ENCODE assay signal across 26 cellular contexts in genomic region chr2:240445961-240446538, GRCh38. TPM values are rescaled to one million over a fixed set of nuclear protein-coding genes. Genes with fewer than 3 reads are reported as not detected.
A peak's percentile ranks its signal among the peaks of the same experiment; 100 is the strongest.
DNase-seq lines count a peak whose midpoint lies in the region; ATAC-seq, FAIRE-seq and TF ChIP-seq lines count a peak whose summit lies in the region.
"Had no signal": no experiment of that assay in that cellular context is flagged by ENCODE, and none has a peak within 500 bp of the region (broad histone marks: within the 10 kb centered on the region; RNA-seq: fewer than 3 reads in every experiment).

No MANE protein-coding gene starts in this region.

- TF ChIP-seq RAD21 in GM12878 (IDR thresholded peaks at IDR 0.05; ENCODE audit: insufficient read depth, low read depth, low read length): no peak

- peaks cover 13% of the 10 kb centered on the region for H3K4me1 Mint-ChIP-seq in GM23338

- H3K4me3 ChIP-seq in GM23338 (no peak overlapping the region), HEK293 (ENCODE audit: low read depth, low read length) (no peak overlapping the region), GM12878 (no peak overlapping the region), ovary (no peak overlapping the region)

- TF ChIP-seq POLR2A in GM12878 (IDR thresholded peaks at IDR 0.05; ENCODE audit: low read depth, low read length) (no peak), ovary (IDR thresholded peaks at IDR 0.05) (no peak)

- TF ChIP-seq CTCF in GM23338 (conservative IDR thresholded peaks at IDR 0.05; ENCODE audit: low read depth in 2 of 2): no peak
- TF ChIP-seq CTCF in HEK293 (tag by site-specific recombination; IDR thresholded peaks at IDR 0.05): no peak
- TF ChIP-seq CTCF in GM12878 (IDR thresholded peaks at IDR 0.05 in 2 of 3, conservative IDR thresholded peaks at IDR 0.05 in 1 of 3; ENCODE audit: control insufficient read depth in 2 of 3, extremely low read depth in 1 of 3, insufficient read depth in 1 of 3, low read depth in 3 of 3, low read length in 3 of 3): no peak
- no peak for TF ChIP-seq CTCF in ovary (IDR thresholded peaks at IDR 0.05)

- no peaks in the 10 kb centered on the region for H3K9me3 Mint-ChIP-seq in GM23338
- H3K9me3 Mint-ChIP-seq: CD4-positive, CD25-positive, alpha-beta regulatory T cell; CD8-positive, alpha-beta memory T cell; HFFc6 had no signal

- H3K27ac ChIP-seq in GM23338 (ENCODE audit: low read depth) (no peak overlapping the region), HEK293 (ENCODE audit: extremely low read depth, low read depth, low read length) (no peak overlapping the region), GM12878 (ENCODE audit: control insufficient read depth, insufficient read depth) (no peak overlapping the region), ovary (no peak overlapping the region)

- H2AFZ ChIP-seq in GM23338 (no peak overlapping the region), GM12878 (ENCODE audit: control insufficient read depth, low read depth, low read length) (no peak overlapping the region)

- TF ChIP-seq EP300 in GM12878 (IDR thresholded peaks at IDR 0.05; ENCODE audit: borderline replicate concordance in 1 of 2, control insufficient read depth in 1 of 2, low read depth in 2 of 2, low read length in 2 of 2) (no peak), ovary (IDR thresholded peaks at IDR 0.05) (no peak)

- 28% methylated on average over 18 of the region's 22 CpGs for WGBS in GM12878 (ENCODE audit: insufficient coverage, insufficient replicate concordance, low lambda C conversion rate, missing lambda C conversion rate)
- WGBS in ovary, 3 donors: 82 to 86% (median 85%) methylated on average over 19 to 22 of the region's 22 CpGs

- no peaks in the 10 kb centered on the region for H3K36me3 ChIP-seq in GM23338 (ENCODE audit: insufficient read depth)
- H3K36me3 ChIP-seq in HEK293 (ENCODE audit: control insufficient read depth in 2 of 2, insufficient read depth in 1 of 2, low read length in 2 of 2): no peaks in the 10 kb centered on the region
- no peaks in the 10 kb centered on the region for H3K36me3 ChIP-seq in GM12878 (ENCODE audit: control insufficient read depth in 2 of 2, insufficient read depth in 2 of 2, low read length in 1 of 2)
- no peaks in the 10 kb centered on the region for H3K36me3 ChIP-seq in ovary
- H3K36me3 ChIP-seq: BE2C had no signal

- no TSS peak for BruUV-seq in GM12878 (replicated peaks; lab: Mats Ljungman, UMichigan)

- H3K4me3 Mint-ChIP-seq in GM23338: no peak overlapping the region
- H3K4me3 Mint-ChIP-seq: CD4-positive, CD25-positive, alpha-beta regulatory T cell; CD8-positive, alpha-beta memory T cell; HFFc6 had no signal

- H3K9me3 ChIP-seq in HEK293 (ENCODE audit: control insufficient read depth, insufficient read depth, low read depth, low read length): no peaks in the 10 kb centered on the region
- no peaks in the 10 kb centered on the region for H3K9me3 ChIP-seq in GM12878 (replicated peaks; ENCODE audit: control insufficient read depth, insufficient read depth, low read length)
- no peaks in the 10 kb centered on the region for H3K9me3 ChIP-seq in ovary
- H3K9me3 ChIP-seq: BE2C had no signal

- RAD21 ChIA-PET in GM12878 (lab: Charles Lee; ENCODE audit: unreplicated experiment): no interaction called here

- H4K20me1 ChIP-seq in GM23338 (replicated peaks; ENCODE audit: insufficient read depth) (peaks cover 8% of the 10 kb centered on the region), GM12878 (ENCODE audit: control insufficient read depth, insufficient read depth) (no peaks in the 10 kb centered on the region)

- POLR2A ChIA-PET in HEK293 (lab: Yijun Ruan, JAX) (no interaction called here), GM12878 (lab: Charles Lee) (no interaction called here)

- DNase-seq in GM23338 (ENCODE audit: low spot score): no peak
- DNase-seq in GM12878 (ENCODE audit: low read depth, low spot score): no peak
- no peak for DNase-seq in T-helper 9 cell
- no peak for DNase-seq in stimulated activated naive CD8-positive, alpha-beta T cell treated with anti-CD3 and anti-CD28 coated beads, Interleukin-15, Interleukin-2, amounts not matched to agents 100 U/mL and 50 U/mL, for 24 hours
- no peak for DNase-seq in ovary
- DNase-seq in NCI-H226: no peak
- DNase-seq: ACHN; BE2C; C1 segment of cervical spinal cord; CD4-positive, CD25-positive, alpha-beta regulatory T cell; CD8-positive, alpha-beta memory T cell; COR-L47; DMS 273 treated with DMSO at 0.1 percent for 48 hours; DMS53; DND-41; EL; HCEC 1CT; HFFc6; KG1 had no signal

- no peak for FAIRE-seq in GM12878 (lab: Jason Lieb, UNC)
- FAIRE-seq: A204.1, GM12891, GM19239, H54, HTR-8/SVneo had no signal

- H3K27me3 ChIP-seq in GM23338 (ENCODE audit: insufficient read depth): no peaks in the 10 kb centered on the region
- no peaks in the 10 kb centered on the region; a peak in 1 of 4 replicates for H3K27me3 ChIP-seq in GM12878 (replicated peaks in 1 of 2; ENCODE audit: control insufficient read depth in 2 of 2, insufficient read depth in 2 of 2, low read length in 1 of 2)
- no peaks in the 10 kb centered on the region for H3K27me3 ChIP-seq in ovary
- H3K27me3 ChIP-seq: BE2C had no signal

- intact Hi-C loops in GM12878 (cut with micrococcal nuclease; ENCODE audit: unreplicated experiment): no loop called here
- intact Hi-C loops in ovary (cut with DNase I): no loop called here

- no peaks in the 10 kb centered on the region for H3K79me2 ChIP-seq in GM23338 (replicated peaks; ENCODE audit: insufficient read depth)
- no peaks in the 10 kb centered on the region for H3K79me2 ChIP-seq in GM12878 (ENCODE audit: control insufficient read depth, insufficient read depth, low read length)

- no peaks in the 10 kb centered on the region for H3K9me2 ChIP-seq in GM23338 (ENCODE audit: insufficient read depth)

- H3K4me2 ChIP-seq in GM23338 (no peak overlapping the region), GM12878 (ENCODE audit: control insufficient read depth, insufficient read depth) (no peak overlapping the region)

- no peak overlapping the region for H3K9ac ChIP-seq in GM12878 (ENCODE audit: control insufficient read depth, insufficient read depth, low read length)

- no peaks in the 10 kb centered on the region for H3K4me1 ChIP-seq in GM23338 (ENCODE audit: insufficient read depth)
- peaks cover 2% of the 10 kb centered on the region; the same call in 1 of the 2 replicates for H3K4me1 ChIP-seq in HEK293 (ENCODE audit: control insufficient read depth, insufficient read depth, low read length)
- no peaks in the 10 kb centered on the region for H3K4me1 ChIP-seq in GM12878 (ENCODE audit: control insufficient read depth, insufficient read depth, low read length)
- no peaks in the 10 kb centered on the region for H3K4me1 ChIP-seq in ovary (ENCODE audit: insufficient read depth)

- SMC1A ChIA-PET in GM12878 (lab: Charles Lee; ENCODE audit: uncharacterized antibody, unreplicated experiment): no interaction called here

- in situ Hi-C loops in GM12878 (cut with MboI): loop anchor here (10.0 kb wide), 1 partner anchor 381 kb away; no protein-coding TSS in a partner anchor

- H3K27ac Mint-ChIP-seq in GM23338: no peak overlapping the region
- H3K27ac Mint-ChIP-seq: HFFc6 had no signal

- CTCF ChIA-PET in HEK293 (lab: Yijun Ruan, JAX) (no interaction called here), GM12878 (lab: Yijun Ruan, JAX) (no interaction called here)

- H3K36me3 Mint-ChIP-seq in GM23338 (ENCODE audit: low read depth): no peaks in the 10 kb centered on the region
- H3K36me3 Mint-ChIP-seq: CD4-positive, CD25-positive, alpha-beta regulatory T cell; CD8-positive, alpha-beta memory T cell had no signal

- H3K27me3 Mint-ChIP-seq in GM23338 (ENCODE audit: insufficient read depth, low read depth, poor library complexity): peaks cover 5% of the 10 kb centered on the region

- peak; percentile 14 for ATAC-seq in GM23338
- ATAC-seq in GM12878: no peak
- ATAC-seq in stimulated activated naive CD8-positive, alpha-beta T cell treated with anti-CD3 and anti-CD28 coated beads, Interleukin-15, Interleukin-2, amounts not matched to agents 100 U/mL and 50 U/mL, for 24 hours: no peak

- H3F3A ChIP-seq in GM23338 (replicated peaks; ENCODE audit: low read depth): no peaks in the 10 kb centered on the region

TF ChIP-seq in GM23338, 12 proteins besides CTCF, POLR2A, EP300 and RAD21 (continues in another document):
- TF ChIP-seq EZH2 (IDR thresholded peaks at IDR 0.05; ENCODE audit: low read depth, unreplicated experiment): no peak
- no peak for TF ChIP-seq POLR2AphosphoS5 (IDR thresholded peaks at IDR 0.05; ENCODE audit: low read depth)

TF ChIP-seq in PFSK-1, 5 proteins besides CTCF, POLR2A, EP300 and RAD21 (continues in another document):
- no peak for TF ChIP-seq FOXP2 (optimal IDR thresholded peaks at IDR 0.05; ENCODE audit: borderline replicate concordance, extremely low read depth, extremely low read length, insufficient read depth)

RNA-seq across cellular contexts. Expression of gene GPC1, which starts 10.6 kb away (rescaled TPM):
- 46.2 and 56.9 TPM in 2 replicates for total RNA-seq in GM23338 (2014; rRNA removed; shearing (Covaris generic))
- polyA plus RNA-seq in GM23338 (2016; fragmentation: Nextera tagmentation; extraction: Ambion mirVana) (9.0 and 10.8 TPM in 2 replicates), GM12878 (2011; rRNA removed) (0.07 and 0.26 TPM in 2 replicates), GM12878 (2014; fragmentation: Illumina TruSeq; extraction: Trizol) (0.09 TPM in 1 of 2 replicates, not detected in the other), GM12878 (2014; fragmentation: Nextera tagmentation; extraction: Ambion mirVana) (not detected), GM12878 (2014; rRNA removed) (0.06 and 0.22 TPM in 2 replicates), GM12878 (2016; fragmentation: Nextera tagmentation; extraction: Ambion mirVana) (under 1 TPM; 0.14 to 0.48 TPM), ovary (10 to 100 TPM in 1 of 2 donors, 1 to 10 TPM in 1; 2.9 to 63.3 TPM)
- polyA plus RNA-seq in PFSK-1 (2012; ENCODE audit: insufficient read length, low read depth): 4.3 TPM
- total RNA-seq in GM12878 (2013; cell fraction: nucleolus; rRNA removed): 0.22 and 0.40 TPM in 2 replicates
- total RNA-seq in GM12878 (2014; rRNA removed) (0.23 TPM in 1 of 2 replicates, not detected in the other), GM12878 (2014; rRNA removed; fragmentation: Illumina TruSeq; extraction: Trizol) (0.14 TPM in 1 of 2 replicates, not detected in the other), GM12878 (2021) (0.45 and 0.77 TPM in 2 replicates), ovary (100 to 1,000 TPM in 1 of 7 donors, 10 to 100 TPM in 6; 27.2 to 149 (median 73.3) TPM)
- not detected for polyA plus RNA-seq in GM12878 (2011; ENCODE audit: low read depth)
- 0.16 and 0.23 TPM in 2 replicates for polyA plus RNA-seq in GM12878 (2011; cell fraction: cytosol; rRNA removed)
- polyA plus RNA-seq in GM12878 (2011; cell fraction: nucleus; rRNA removed): 0.61 and 0.64 TPM in 2 replicates
- polyA plus RNA-seq in GM12878 (2012): 0.39 and 0.60 TPM in 2 replicates
- 0.41 and 0.51 TPM in 2 replicates for polyA minus RNA-seq in GM12878 (2011; rRNA and poly(A)+ RNA removed)
- 0.53 and 0.94 TPM in 2 replicates for polyA minus RNA-seq in GM12878 (2011; cell fraction: cytosol; rRNA and poly(A)+ RNA removed)
- polyA minus RNA-seq in GM12878 (2011; cell fraction: nucleus; rRNA and poly(A)+ RNA removed): 0.97 and 1.4 TPM in 2 replicates

Comparison
In these comparisons a context has a peak if more than half of its experiments do, and no peak if none do; other contexts are left out.
1. RNA of gene GPC1, which starts 10.6 kb away (total RNA-seq): 27.2 to 149 TPM in ovary and 46.2 to 56.9 TPM in GM23338; 0.14 to 0.77 TPM in GM12878; every median in the first group is over 10 times any median in the second.